ENCODE assay signal across 1 cellular context in genomic region chr3:186783731-186784515, GRCh38.
TF ChIP-seq lines count a peak whose summit lies in the region.

No MANE protein-coding gene starts in this region.

TF ChIP-seq in HepG2, 621 proteins besides CTCF, POLR2A, EP300 and RAD21 (continued from another document and continues in another):
- TF ChIP-seq HMGXB3 (CRISPR knock-in tag; IDR thresholded peaks at IDR 0.05; ENCODE audit: borderline replicate concordance) = 0 out of 2 replicates have a peak, but pooled peaks have one; percentile 35
- TF ChIP-seq ZFP36L1 (CRISPR knock-in tag; IDR thresholded peaks at IDR 0.05) = 0 out of 2 replicates have a peak, but pooled peaks have one; percentile 2
- TF ChIP-seq ZBTB37 (CRISPR knock-in tag; IDR thresholded peaks at IDR 0.05) = no peak
- peak; percentile 40 to 65; a peak in 3 of 4 replicates for TF ChIP-seq HMGXB4 (CRISPR knock-in tag; IDR thresholded peaks at IDR 0.05; ENCODE audit: borderline replicate concordance in 1 of 2, low read depth in 1 of 2)
- 0 out of 2 replicates have a peak, but pooled peaks have one; percentile 63 for TF ChIP-seq GPN1 (CRISPR knock-in tag; IDR thresholded peaks at IDR 0.05; ENCODE audit: borderline replicate concordance)
- TF ChIP-seq ZNF281 (CRISPR knock-in tag; IDR thresholded peaks at IDR 0.05; ENCODE audit: borderline replicate concordance) = peak; percentile 30; the same call in 1 of the 2 replicates
- TF ChIP-seq RBM39 (IDR thresholded peaks at IDR 0.05; ENCODE audit: low read depth, low read length, poor library complexity, severe bottlenecking) = peak; percentile 74
- no peak for TF ChIP-seq RCOR2 (CRISPR knock-in tag; IDR thresholded peaks at IDR 0.05)
- peak; percentile 71; the same call in 1 of the 2 replicates for TF ChIP-seq ZNF431 (CRISPR knock-in tag; IDR thresholded peaks at IDR 0.05; ENCODE audit: borderline replicate concordance, low read depth)
- TF ChIP-seq ZFP1 (CRISPR knock-in tag; IDR thresholded peaks at IDR 0.05) = peak; percentile 13; the same call in 1 of the 2 replicates
- TF ChIP-seq FOSL2 (CRISPR knock-in tag; IDR thresholded peaks at IDR 0.05) = no peak
- no peak for TF ChIP-seq ZSCAN20 (CRISPR knock-in tag; IDR thresholded peaks at IDR 0.05; ENCODE audit: borderline replicate concordance)
- peak; percentile 74 for TF ChIP-seq UBTF (CRISPR knock-in tag; IDR thresholded peaks at IDR 0.05)
- TF ChIP-seq ZNF224 (CRISPR knock-in tag; IDR thresholded peaks at IDR 0.05) = 0 out of 2 replicates have a peak, but pooled peaks have one; percentile 14
- no peak for TF ChIP-seq SKI (IDR thresholded peaks at IDR 0.05; ENCODE audit: partially characterized antibody)
- peak; percentile 62; the same call in 1 of the 2 replicates for TF ChIP-seq ZSCAN21 (CRISPR knock-in tag; IDR thresholded peaks at IDR 0.05; ENCODE audit: borderline replicate concordance)
- TF ChIP-seq PAF1 (CRISPR knock-in tag; IDR thresholded peaks at IDR 0.05) = peak; percentile 37; the same call in 1 of the 2 replicates
- peak; percentile 17; the same call in 1 of the 2 replicates for TF ChIP-seq MIER3 (CRISPR knock-in tag; IDR thresholded peaks at IDR 0.05; ENCODE audit: borderline replicate concordance)
- peak; percentile 48 for TF ChIP-seq PHF8 (CRISPR knock-in tag; IDR thresholded peaks at IDR 0.05)
- 0 out of 2 replicates have a peak, but pooled peaks have one; percentile 8 for TF ChIP-seq ZNF331 (CRISPR knock-in tag; IDR thresholded peaks at IDR 0.05)
- 0 out of 2 replicates have a peak, but pooled peaks have one; percentile 24 for TF ChIP-seq ZNF354B (CRISPR knock-in tag; IDR thresholded peaks at IDR 0.05)
- peak; percentile 13; the same call in 1 of the 2 replicates for TF ChIP-seq THAP11 (CRISPR knock-in tag; IDR thresholded peaks at IDR 0.05)
- peak; percentile 14; the same call in 1 of the 2 replicates for TF ChIP-seq ZNF350 (CRISPR knock-in tag; IDR thresholded peaks at IDR 0.05; ENCODE audit: borderline replicate concordance, low read depth)
- TF ChIP-seq ZNF687 (CRISPR knock-in tag; IDR thresholded peaks at IDR 0.05) = peak; percentile 94
- TF ChIP-seq ARNTL (CRISPR knock-in tag; IDR thresholded peaks at IDR 0.05) = peak; percentile 22; the same call in 1 of the 2 replicates
- 0 out of 2 replicates have a peak, but pooled peaks have one; percentile 5 for TF ChIP-seq HNF1A (IDR thresholded peaks at IDR 0.05; ENCODE audit: low read depth)
- TF ChIP-seq HNF1A (CRISPR knock-in tag; IDR thresholded peaks at IDR 0.05; ENCODE audit: borderline replicate concordance) = peak; percentile 54; the same call in 1 of the 2 replicates
- no peak for TF ChIP-seq ZNF263 (CRISPR knock-in tag; IDR thresholded peaks at IDR 0.05)
- peak; percentile 84 for TF ChIP-seq ZFY (CRISPR knock-in tag; IDR thresholded peaks at IDR 0.05)
- peak; percentile 67 for TF ChIP-seq IRX3 (CRISPR knock-in tag; IDR thresholded peaks at IDR 0.05; ENCODE audit: borderline replicate concordance, low read depth)
- TF ChIP-seq TIGD3 (CRISPR knock-in tag; IDR thresholded peaks at IDR 0.05; ENCODE audit: borderline replicate concordance) = peak; percentile 47; the same call in 1 of the 2 replicates
